8 cellular contexts compared by ENCODE assay signal in genomic region chr14:21072102-21072501, GRCh38. TPM values are rescaled to one million over a fixed set of nuclear protein-coding genes. Genes with fewer than 3 reads are reported as not detected.
DNase-seq lines count a peak whose midpoint lies in the region; ATAC-seq, FAIRE-seq and TF ChIP-seq lines count a peak whose summit lies in the region.

No MANE protein-coding gene starts in this region.

- no peak overlapping the region for H3K4me2 ChIP-seq in K562 (ENCODE audit: insufficient read depth, low read length)

- H3K9ac ChIP-seq in K562 (ENCODE audit: insufficient read depth in 1 of 2, low read depth in 2 of 2, low read length in 2 of 2) (no peak overlapping the region), kidney (ENCODE audit: low read length in 2 of 2) (peak overlapping the region in 1 of 2 donors; percentile 61)

- TF ChIP-seq EP300 in K562 (IDR thresholded peaks at IDR 0.05; ENCODE audit: low read length) (no peak), suprapubic skin (IDR thresholded peaks at IDR 0.05) (no peak)

- no peak for FAIRE-seq in K562 (lab: Jason Lieb, UNC)
- no peak for FAIRE-seq in kidney (lab: Jason Lieb, UNC)

- H3K79me2 ChIP-seq in K562 (ENCODE audit: control insufficient read depth, insufficient read depth, low read length): no peaks in the 10 kb centered on the region; the same call in 2 of the 3 replicates

- TF ChIP-seq POLR2A in K562 (conservative IDR thresholded peaks at IDR 0.05): no peak
- no peak for TF ChIP-seq POLR2A in suprapubic skin (IDR thresholded peaks at IDR 0.05)

- CTCF ChIA-PET in K562 (lab: Yijun Ruan, JAX; ENCODE audit: low intra/inter-chr PET ratio): no interaction called here

- H2AFZ ChIP-seq in K562 (ENCODE audit: low read depth, low read length): peak overlapping the region; percentile 60; the same call in 1 of the 2 replicates

- H4K20me1 ChIP-seq in K562 (replicated peaks; ENCODE audit: control insufficient read depth, insufficient read depth, low read length): no peaks in the 10 kb centered on the region

- peaks cover 69% of the 10 kb centered on the region for H3K27me3 Mint-ChIP-seq in stimulated activated naive CD8-positive, alpha-beta T cell treated with anti-CD3 and anti-CD28 coated beads, Interleukin-15, amount 100 ng/mL, for 72 hours

- H3K9me3 Mint-ChIP-seq in stimulated activated naive CD8-positive, alpha-beta T cell treated with anti-CD3 and anti-CD28 coated beads, Interleukin-15, amount 100 ng/mL, for 72 hours: no peaks in the 10 kb centered on the region

- H3K4me3 ChIP-seq in K562 (no peak overlapping the region), kidney (ENCODE audit: low read length in 2 of 2) (peak overlapping the region; percentile 28 to 80), suprapubic skin (peak overlapping the region; percentile 88)

- H3K9me1 ChIP-seq in K562 (ENCODE audit: control insufficient read depth, insufficient read depth, low read length): no peaks in the 10 kb centered on the region

- no peaks in the 10 kb centered on the region for H3K27me3 ChIP-seq in K562 (ENCODE audit: control insufficient read depth in 2 of 2, insufficient read depth in 2 of 2, low read length in 2 of 2)
- H3K27me3 ChIP-seq in suprapubic skin: no peaks in the 10 kb centered on the region

- in situ Hi-C loops in K562 (cut with MboI): no loop called here

- H3K36me3 ChIP-seq in K562 (ENCODE audit: control insufficient read depth, insufficient read depth, low read length) (no peaks in the 10 kb centered on the region), kidney (ENCODE audit: control insufficient read depth in 1 of 2, insufficient read depth in 2 of 2, low read length in 2 of 2) (peaks cover 7 to 20% of the 10 kb centered on the region in 2 donors), suprapubic skin (peaks cover 24% of the 10 kb centered on the region)

- H3K4me3 Mint-ChIP-seq in stimulated activated naive CD8-positive, alpha-beta T cell treated with anti-CD3 and anti-CD28 coated beads, Interleukin-15, amount 100 ng/mL, for 72 hours: peak overlapping the region in 1 of 2 donors; percentile 88

- TF ChIP-seq CTCF in K562 (IDR thresholded peaks at IDR 0.05 in 2 of 3, conservative IDR thresholded peaks at IDR 0.05 in 1 of 3; ENCODE audit: insufficient read depth in 2 of 3, low read depth in 1 of 3, low read length in 3 of 3) (no peak), kidney (IDR thresholded peaks at IDR 0.05; ENCODE audit: borderline replicate concordance, extremely low read depth, insufficient read depth) (no peak), suprapubic skin (IDR thresholded peaks at IDR 0.05) (no peak)

- ATAC-seq in K562: no peak
- ATAC-seq in stimulated activated naive CD8-positive, alpha-beta T cell treated with anti-CD3 and anti-CD28 coated beads, Interleukin-15, amount 100 ng/mL, for 72 hours: no peak

- H3K27ac ChIP-seq in K562 (ENCODE audit: extremely low read depth, low read depth, low read length) (no peak overlapping the region), kidney (ENCODE audit: low read depth in 2 of 2, low read length in 2 of 2) (peak overlapping the region; percentile 85 to 86), suprapubic skin (peak overlapping the region; percentile 90)

- no peak for TF ChIP-seq RAD21 in K562 (CRISPR knock-in tag; conservative IDR thresholded peaks at IDR 0.05 in 1 of 2, IDR thresholded peaks at IDR 0.05 in 1 of 2)

- TSS peak; percentile 36 for BruUV-seq in K562 (replicated peaks; lab: Mats Ljungman, UMichigan)

- H3K27ac Mint-ChIP-seq in stimulated activated naive CD8-positive, alpha-beta T cell treated with anti-CD3 and anti-CD28 coated beads, Interleukin-15, amount 100 ng/mL, for 72 hours: no peak overlapping the region

- peaks cover 39% of the 10 kb centered on the region for H3K4me1 Mint-ChIP-seq in stimulated activated naive CD8-positive, alpha-beta T cell treated with anti-CD3 and anti-CD28 coated beads, Interleukin-15, amount 100 ng/mL, for 72 hours

- POLR2A ChIA-PET in K562 (lab: Yijun Ruan, JAX): interaction anchor here (0.7 to 2.0 kb wide), 4 partner anchors 11 to 24 kb away, joined by 3 to 6 read pairs (median 4); no protein-coding TSS in a partner anchor

- H3K4me1 ChIP-seq in K562 (replicated peaks in 1 of 2; ENCODE audit: control insufficient read depth in 2 of 2, insufficient read depth in 2 of 2, low read length in 2 of 2): peaks cover 2 to 41% of the 10 kb centered on the region in 2 experiments; a peak in 3 of 5 replicates
- H3K4me1 ChIP-seq in kidney (ENCODE audit: control insufficient read depth in 1 of 2, insufficient read depth in 1 of 2, low read depth in 1 of 2, low read length in 2 of 2): peaks cover 12 to 14% of the 10 kb centered on the region in 2 donors
- H3K4me1 ChIP-seq in suprapubic skin: peaks cover 42% of the 10 kb centered on the region

- peak; percentile 56 for DNase-seq in Ammon's horn (ENCODE audit: low spot score)
- DNase-seq in M059J (ENCODE audit: low read depth): peak; percentile 56
- peak in 1 of 4 experiments; percentile 24 for DNase-seq in K562 (ENCODE audit: extremely low read depth in 1 of 4, low spot score in 3 of 4)
- no peak for DNase-seq in kidney
- no peak for DNase-seq in suprapubic skin (ENCODE audit: low spot score in 2 of 2)
- no peak for DNase-seq in stimulated activated naive CD8-positive, alpha-beta T cell treated with anti-CD3 and anti-CD28 coated beads, Interleukin-15, amount 100 ng/mL, for 72 hours
- no peak for DNase-seq in inferior parietal cortex (ENCODE audit: extremely low spot score)
- no peak for DNase-seq in cortex of kidney (lab: John Stamatoyannopoulos, UW)

- intact Hi-C loops in K562 (cut with micrococcal nuclease) (no loop called here), kidney (cut with DNase I) (no loop called here)

- no peaks in the 10 kb centered on the region for H3K9me3 ChIP-seq in K562 (replicated peaks; ENCODE audit: control insufficient read depth, insufficient read depth, low read depth, low read length)
- H3K9me3 ChIP-seq in kidney (ENCODE audit: control insufficient read depth in 1 of 2, low read length in 2 of 2): no peaks in the 10 kb centered on the region
- no peaks in the 10 kb centered on the region for H3K9me3 ChIP-seq in suprapubic skin

- 6% methylated on average over 2 of the region's 4 CpGs for WGBS in K562 (ENCODE audit: insufficient coverage, low coverage, missing lambda C conversion rate)
- 39% methylated on average over 4 of the region's 4 CpGs for WGBS in suprapubic skin

RNA-seq across cellular contexts. Expression of gene ARHGEF40, which starts 2.0 kb away (rescaled TPM):
- total RNA-seq in M059J (2014; rRNA removed; shearing (Covaris generic)): 12.0 and 24.8 TPM in 2 replicates
- 6.3 and 19.5 TPM in 2 replicates for total RNA-seq in K562 (2011; cell fraction: chromatin; rRNA removed; ENCODE audit: low replicate concordance)
- 8.9 and 9.8 TPM in 2 replicates for total RNA-seq in K562 (2011; cell fraction: nucleolus; rRNA removed)
- 7.5 and 9.5 TPM in 2 replicates for total RNA-seq in K562 (2011; cell fraction: nucleoplasm; rRNA removed)
- total RNA-seq in K562 (2014; rRNA removed) (3.9 and 4.0 TPM in 2 replicates), K562 (2014; rRNA removed; fragmentation: Illumina TruSeq; extraction: Trizol) (2.3 and 2.9 TPM in 2 replicates), K562 (2015; rRNA removed; fragmentation: Illumina TruSeq; extraction: Trizol) (3.3 and 3.7 TPM in 2 replicates), K562 (2021) (4.6 and 6.3 TPM in 2 replicates), kidney (25.6 TPM), suprapubic skin (10 to 100 TPM; 14.4 to 22.8 (median 17.6) TPM)
- polyA plus RNA-seq in K562 (2011; rRNA removed) (3.8 and 4.0 TPM in 2 replicates), K562 (2014; fragmentation: Illumina TruSeq; extraction: Trizol) (4.6 and 5.0 TPM in 2 replicates), K562 (2014; fragmentation: Nextera tagmentation; extraction: Ambion mirVana) (under 1 TPM; 0.42 to 0.55 TPM), K562 (2014; rRNA removed) (4.6 and 4.7 TPM in 2 replicates), kidney (ENCODE audit: insufficient read depth, low read depth, low replicate concordance) (15.9 TPM)
- 5.6 and 9.9 TPM in 2 replicates for polyA plus RNA-seq in K562 (2011; cell fraction: cytosol; rRNA removed)
- polyA plus RNA-seq in K562 (2011; cell fraction: nucleus; rRNA removed): 18.5 and 28.6 TPM in 2 replicates
- 3.6 and 7.8 TPM in 2 replicates for polyA plus RNA-seq in K562 (2012)
- 2.2 and 3.0 TPM in 2 replicates for polyA minus RNA-seq in K562 (2011; rRNA and poly(A)+ RNA removed)
- polyA minus RNA-seq in K562 (2011; cell fraction: cytosol; rRNA and poly(A)+ RNA removed): 1.8 and 2.2 TPM in 2 replicates
- polyA minus RNA-seq in K562 (2011; cell fraction: nucleus; rRNA and poly(A)+ RNA removed): 3.9 and 4.0 TPM in 2 replicates

RNA-seq across cellular contexts. Expression of gene RNASE8, which starts 14.5 kb away (rescaled TPM):
- not detected in 2 replicates for total RNA-seq in M059J (2014; rRNA removed; shearing (Covaris generic))
- not detected in 2 replicates for total RNA-seq in K562 (2011; cell fraction: chromatin; rRNA removed; ENCODE audit: low replicate concordance)
- total RNA-seq in K562 (2011; cell fraction: nucleolus; rRNA removed): not detected in 2 replicates
- not detected in 2 replicates for total RNA-seq in K562 (2011; cell fraction: nucleoplasm; rRNA removed)
- not detected in 2 replicates for total RNA-seq in K562 (2014; rRNA removed)
- not detected in 2 replicates for total RNA-seq in K562 (2014; rRNA removed; fragmentation: Illumina TruSeq; extraction: Trizol)
- total RNA-seq in K562 (2015; rRNA removed; fragmentation: Illumina TruSeq; extraction: Trizol): not detected in 2 replicates
- total RNA-seq in K562 (2021): not detected in 2 replicates
- not detected in 2 replicates for polyA plus RNA-seq in K562 (2011; rRNA removed)
- not detected in 2 replicates for polyA plus RNA-seq in K562 (2011; cell fraction: cytosol; rRNA removed)
- not detected in 2 replicates for polyA plus RNA-seq in K562 (2011; cell fraction: nucleus; rRNA removed)
- not detected in 2 replicates for polyA plus RNA-seq in K562 (2012)
- not detected in 2 replicates for polyA plus RNA-seq in K562 (2014; fragmentation: Illumina TruSeq; extraction: Trizol)
- polyA plus RNA-seq in K562 (2014; fragmentation: Nextera tagmentation; extraction: Ambion mirVana): not detected
- polyA plus RNA-seq in K562 (2014; rRNA removed): not detected in 2 replicates
- polyA minus RNA-seq in K562 (2011; rRNA and poly(A)+ RNA removed): not detected in 2 replicates
- polyA minus RNA-seq in K562 (2011; cell fraction: cytosol; rRNA and poly(A)+ RNA removed): not detected in 2 replicates
- not detected in 2 replicates for polyA minus RNA-seq in K562 (2011; cell fraction: nucleus; rRNA and poly(A)+ RNA removed)
- total RNA-seq in kidney: not detected
- not detected for polyA plus RNA-seq in kidney (ENCODE audit: insufficient read depth, low read depth, low replicate concordance)
- total RNA-seq in suprapubic skin: not detected

RNA-seq across cellular contexts. Expression of gene ZNF219, which starts 26.4 kb away (rescaled TPM):
- total RNA-seq in M059J (2014; rRNA removed; shearing (Covaris generic)): 5.3 and 12.1 TPM in 2 replicates
- total RNA-seq in K562 (2011; cell fraction: chromatin; rRNA removed; ENCODE audit: low replicate concordance): 10.9 and 15.3 TPM in 2 replicates
- 9.5 TPM in 2 replicates for total RNA-seq in K562 (2011; cell fraction: nucleolus; rRNA removed)
- 10.8 and 13.2 TPM in 2 replicates for total RNA-seq in K562 (2011; cell fraction: nucleoplasm; rRNA removed)
- total RNA-seq in K562 (2014; rRNA removed): 3.7 and 6.4 TPM in 2 replicates
- total RNA-seq in K562 (2014; rRNA removed; fragmentation: Illumina TruSeq; extraction: Trizol): 2.2 and 2.6 TPM in 2 replicates
- total RNA-seq in K562 (2015; rRNA removed; fragmentation: Illumina TruSeq; extraction: Trizol): 4.1 and 4.3 TPM in 2 replicates
- total RNA-seq in K562 (2021): 9.3 and 10.6 TPM in 2 replicates
- 1.9 and 2.8 TPM in 2 replicates for polyA plus RNA-seq in K562 (2011; rRNA removed)
- 2.7 and 15.0 TPM in 2 replicates for polyA plus RNA-seq in K562 (2011; cell fraction: cytosol; rRNA removed)
- 12.7 and 34.2 TPM in 2 replicates for polyA plus RNA-seq in K562 (2011; cell fraction: nucleus; rRNA removed)
- polyA plus RNA-seq in K562 (2012): 5.6 and 6.2 TPM in 2 replicates
- 2.6 and 3.1 TPM in 2 replicates for polyA plus RNA-seq in K562 (2014; fragmentation: Illumina TruSeq; extraction: Trizol)
- polyA plus RNA-seq in K562 (2014; fragmentation: Nextera tagmentation; extraction: Ambion mirVana): under 1 TPM; 0.29 to 0.53 TPM
- 7.7 and 7.8 TPM in 2 replicates for polyA plus RNA-seq in K562 (2014; rRNA removed)
- polyA minus RNA-seq in K562 (2011; rRNA and poly(A)+ RNA removed): 2.0 and 3.0 TPM in 2 replicates
- polyA minus RNA-seq in K562 (2011; cell fraction: cytosol; rRNA and poly(A)+ RNA removed): 2.1 and 3.3 TPM in 2 replicates
- 5.0 and 9.7 TPM in 2 replicates for polyA minus RNA-seq in K562 (2011; cell fraction: nucleus; rRNA and poly(A)+ RNA removed)
- total RNA-seq in kidney: 24.6 TPM
- polyA plus RNA-seq in kidney (ENCODE audit: insufficient read depth, low read depth, low replicate concordance): 12.6 TPM
- 10 to 100 TPM; 44.2 to 70.0 (median 56.7) TPM for total RNA-seq in suprapubic skin

RNA-seq across cellular contexts. Expression of gene TMEM253, which starts 28.8 kb away (rescaled TPM):
- total RNA-seq in M059J (2014; rRNA removed; shearing (Covaris generic)): not detected in 2 replicates
- 0.25 TPM in 1 of 2 replicates, not detected in the other for total RNA-seq in K562 (2011; cell fraction: chromatin; rRNA removed; ENCODE audit: low replicate concordance)
- total RNA-seq in K562 (2011; cell fraction: nucleolus; rRNA removed): 0.33 TPM in 1 of 2 replicates, not detected in the other
- 0.29 TPM in 1 of 2 replicates, not detected in the other for total RNA-seq in K562 (2011; cell fraction: nucleoplasm; rRNA removed)
- total RNA-seq in K562 (2014; rRNA removed): 0.24 and 0.27 TPM in 2 replicates
- 0.11 and 0.13 TPM in 2 replicates for total RNA-seq in K562 (2014; rRNA removed; fragmentation: Illumina TruSeq; extraction: Trizol)
- total RNA-seq in K562 (2015; rRNA removed; fragmentation: Illumina TruSeq; extraction: Trizol): not detected in 2 replicates
- 0.18 and 0.20 TPM in 2 replicates for total RNA-seq in K562 (2021)
- polyA plus RNA-seq in K562 (2011; rRNA removed): 0.07 TPM in 1 of 2 replicates, not detected in the other
- polyA plus RNA-seq in K562 (2011; cell fraction: cytosol; rRNA removed): 0.13 TPM in 1 of 2 replicates, not detected in the other
- 0.13 and 0.46 TPM in 2 replicates for polyA plus RNA-seq in K562 (2011; cell fraction: nucleus; rRNA removed)
- 0.18 and 0.29 TPM in 2 replicates for polyA plus RNA-seq in K562 (2012)
- 0.21 and 0.45 TPM in 2 replicates for polyA plus RNA-seq in K562 (2014; fragmentation: Illumina TruSeq; extraction: Trizol)
- polyA plus RNA-seq in K562 (2014; fragmentation: Nextera tagmentation; extraction: Ambion mirVana): under 1 TPM; 0.25 to 0.61 TPM
- polyA plus RNA-seq in K562 (2014; rRNA removed): 0.23 TPM in 1 of 2 replicates, not detected in the other
- 0.15 TPM in 1 of 2 replicates, not detected in the other for polyA minus RNA-seq in K562 (2011; rRNA and poly(A)+ RNA removed)
- polyA minus RNA-seq in K562 (2011; cell fraction: cytosol; rRNA and poly(A)+ RNA removed): not detected in 2 replicates
- 0.22 and 0.27 TPM in 2 replicates for polyA minus RNA-seq in K562 (2011; cell fraction: nucleus; rRNA and poly(A)+ RNA removed)
- 0.41 TPM for total RNA-seq in kidney
- polyA plus RNA-seq in kidney (ENCODE audit: insufficient read depth, low read depth, low replicate concordance): 0.43 TPM
- total RNA-seq in suprapubic skin: 1 to 10 TPM in 1 of 4 donors, under 1 TPM in 2, not detected in 1; 0.53 to 2.0 (median 0.83) TPM

RNA-seq across cellular contexts. Expression of gene RNASE7, which starts 29.9 kb away (rescaled TPM):
- total RNA-seq in M059J (2014; rRNA removed; shearing (Covaris generic)): not detected in 2 replicates
- not detected in 2 replicates for total RNA-seq in K562 (2011; cell fraction: chromatin; rRNA removed; ENCODE audit: low replicate concordance)
- total RNA-seq in K562 (2011; cell fraction: nucleolus; rRNA removed): not detected in 2 replicates
- total RNA-seq in K562 (2011; cell fraction: nucleoplasm; rRNA removed): not detected in 2 replicates
- total RNA-seq in K562 (2014; rRNA removed): not detected in 2 replicates
- total RNA-seq in K562 (2014; rRNA removed; fragmentation: Illumina TruSeq; extraction: Trizol): not detected in 2 replicates
- not detected in 2 replicates for total RNA-seq in K562 (2015; rRNA removed; fragmentation: Illumina TruSeq; extraction: Trizol)
- not detected in 2 replicates for total RNA-seq in K562 (2021)
- not detected in 2 replicates for polyA plus RNA-seq in K562 (2011; rRNA removed)
- polyA plus RNA-seq in K562 (2011; cell fraction: cytosol; rRNA removed): not detected in 2 replicates
- polyA plus RNA-seq in K562 (2011; cell fraction: nucleus; rRNA removed): not detected in 2 replicates
- polyA plus RNA-seq in K562 (2012): not detected in 2 replicates
- polyA plus RNA-seq in K562 (2014; fragmentation: Illumina TruSeq; extraction: Trizol): not detected in 2 replicates
- not detected for polyA plus RNA-seq in K562 (2014; fragmentation: Nextera tagmentation; extraction: Ambion mirVana)
- not detected in 2 replicates for polyA plus RNA-seq in K562 (2014; rRNA removed)
- not detected in 2 replicates for polyA minus RNA-seq in K562 (2011; rRNA and poly(A)+ RNA removed)
- polyA minus RNA-seq in K562 (2011; cell fraction: cytosol; rRNA and poly(A)+ RNA removed): not detected in 2 replicates
- not detected in 2 replicates for polyA minus RNA-seq in K562 (2011; cell fraction: nucleus; rRNA and poly(A)+ RNA removed)
- total RNA-seq in kidney: not detected
- polyA plus RNA-seq in kidney (ENCODE audit: insufficient read depth, low read depth, low replicate concordance): not detected
- total RNA-seq in suprapubic skin: 10 to 100 TPM; 10.3 to 46.9 (median 35.4) TPM

Comparison
In these comparisons a context has a peak if more than half of its experiments do, and no peak if none do; other contexts are left out.
1. DNase-seq: peak in Ammon's horn (single experiment) and M059J (single experiment); none in kidney (single experiment), suprapubic skin (0 of 2), stimulated activated naive CD8-positive, alpha-beta T cell treated with anti-CD3 and anti-CD28 coated beads, Interleukin-15, amount 100 ng/mL, for 72 hours (0 of 2), inferior parietal cortex (single experiment) and cortex of kidney (single experiment).